Comparison of ENCODE assay signal across 10 cellular contexts in the genomic region with DNA sequence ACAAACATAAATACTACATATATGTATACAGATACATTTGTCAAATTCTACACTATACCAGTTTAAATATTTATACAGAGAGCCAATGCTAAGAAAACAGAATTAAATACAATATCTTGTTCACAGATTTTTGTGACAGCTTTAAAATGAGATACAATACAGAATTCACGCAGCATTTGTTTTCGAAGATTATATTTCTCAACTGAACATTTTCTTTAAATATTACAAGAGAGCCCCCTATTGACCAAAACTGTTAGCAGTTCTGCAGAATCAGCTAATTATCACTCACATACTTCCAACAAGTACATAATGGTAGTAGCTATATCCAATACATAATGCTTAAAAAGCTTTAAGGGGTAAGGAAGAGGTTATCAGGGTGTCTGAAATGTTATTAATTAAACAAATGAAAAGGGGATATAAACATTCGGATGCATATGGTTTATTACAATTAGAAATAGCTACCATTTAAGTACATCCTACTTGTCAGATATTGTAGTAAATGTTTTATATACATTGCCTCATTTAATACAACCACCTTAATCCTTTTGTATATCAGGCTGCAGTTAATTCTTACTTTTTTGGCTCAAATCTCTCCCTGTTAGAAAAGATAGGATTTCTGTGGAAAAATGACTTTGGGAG. TPM values are rescaled to one million over a fixed set of nuclear protein-coding genes. Genes with fewer than 3 reads are reported as not detected.
DNase-seq lines count a peak whose midpoint lies in the region; ATAC-seq and TF ChIP-seq lines count a peak whose summit lies in the region.
"Had no signal": no experiment of that assay in that cellular context is flagged by ENCODE, and none has a peak within 500 bp of the region (broad histone marks: within the 10 kb centered on the region; RNA-seq: fewer than 3 reads in every experiment).

No MANE protein-coding gene starts in this region.

- H3K27ac Mint-ChIP-seq in activated naive CD4-positive, alpha-beta T cell treated with anti-CD3 and anti-CD28 coated beads, Interleukin-2, amount 50 U/mL, for 72 hours, result no peak overlapping the region
- H3K27ac Mint-ChIP-seq: activated B cell treated with CpG ODN at 0.5 μM for 24 hours had no signal

- peaks cover 0 to 4% of the 10 kb centered on the region in 2 donors for H3K9me3 Mint-ChIP-seq in activated naive CD4-positive, alpha-beta T cell treated with anti-CD3 and anti-CD28 coated beads, Interleukin-2, amount 50 U/mL, for 72 hours

- peak; percentile 39; the same call in 1 of the 2 replicates for TF ChIP-seq CTCF in WI38 (IDR thresholded peaks at IDR 0.05; ENCODE audit: low read depth, low read length)

- DNase-seq in DMS53 (lab: John Stamatoyannopoulos, UW) (peak; percentile 39), DMS53 treated with DMSO at 0.1 percent for 48 hours (lab: John Stamatoyannopoulos, UW; ENCODE audit: unreplicated experiment) (no peak), NAMALWA (ENCODE audit: low spot score) (peak; percentile 61), kidney tubule cell (ENCODE audit: low spot score) (peak; percentile 34), GM19240 (ENCODE audit: insufficient read length, low spot score) (no peak)
- DNase-seq in activated naive CD4-positive, alpha-beta T cell treated with anti-CD3 and anti-CD28 coated beads, Interleukin-2, amount 50 U/mL, for 72 hours (ENCODE audit: low spot score in 2 of 2), result no peak
- DNase-seq: activated B cell treated with CpG ODN at 0.5 μM for 24 hours had no signal

- ATAC-seq in activated naive CD4-positive, alpha-beta T cell treated with anti-CD3 and anti-CD28 coated beads, Interleukin-2, amount 50 U/mL, for 72 hours, result no peak
- no peak for ATAC-seq in GM18519 (IDR thresholded peaks at IDR 0.05; ENCODE audit: low FRiP score, unreplicated experiment)

- H3K4me3 ChIP-seq in WI38 (ENCODE audit: low read depth, low read length), result no peak overlapping the region
- H3K4me3 ChIP-seq: BLaER1 treated with 17β-estradiol and CSF1 and Interleukin-3, amounts not matched to agents 10 nM and 100 nM had no signal

- H3K36me3 Mint-ChIP-seq in activated naive CD4-positive, alpha-beta T cell treated with anti-CD3 and anti-CD28 coated beads, Interleukin-2, amount 50 U/mL, for 72 hours, result peaks cover 0 to 33% of the 10 kb centered on the region in 2 donors

RNA-seq across cellular contexts. Expression of a gene that starts 31.7 kb away (rescaled TPM):
- total RNA-seq in activated naive CD4-positive, alpha-beta T cell treated with anti-CD3 and anti-CD28 coated beads, Interleukin-2, amount 50 U/mL, for 72 hours, result 1 to 10 TPM; 4.0 to 7.9 TPM

Comparison
In these comparisons a context has a peak if more than half of its experiments do, and no peak if none do; other contexts are left out.
1. DNase-seq: peak in DMS53 (single experiment), NAMALWA (single experiment) and kidney tubule cell (single experiment); none in DMS53 treated with DMSO at 0.1 percent for 48 hours (single experiment), GM19240 (single experiment) and activated naive CD4-positive, alpha-beta T cell treated with anti-CD3 and anti-CD28 coated beads, Interleukin-2, amount 50 U/mL, for 72 hours (0 of 2).